ENCODE assay signal across 9 cellular contexts in genomic region chr3:36892457-36893136, GRCh38. TPM values are rescaled to one million over a fixed set of nuclear protein-coding genes. Genes with fewer than 3 reads are reported as not detected.
A peak's percentile ranks its signal among the peaks of the same experiment; 100 is the strongest.
DNase-seq lines count a peak whose midpoint lies in the region; ATAC-seq, FAIRE-seq and TF ChIP-seq lines count a peak whose summit lies in the region.
"Had no signal": no experiment of that assay in that cellular context is flagged by ENCODE, and none has a peak within 500 bp of the region (broad histone marks: within the 10 kb centered on the region; RNA-seq: fewer than 3 reads in every experiment).

No MANE protein-coding gene starts in this region.

- no peak overlapping the region for H2AFZ ChIP-seq in HepG2 (ENCODE audit: low read length)

- no peak overlapping the region for H3K9ac ChIP-seq in HepG2 (ENCODE audit: insufficient read depth, low read depth, low read length)

- H3K9me3 ChIP-seq in heart right ventricle, result no peaks in the 10 kb centered on the region
- H3K9me3 ChIP-seq in right cardiac atrium (ENCODE audit: control insufficient read depth, low read length), result no peaks in the 10 kb centered on the region
- no peaks in the 10 kb centered on the region for H3K9me3 ChIP-seq in HepG2 (ENCODE audit: low read length)
- H3K9me3 ChIP-seq in upper lobe of right lung, result no peaks in the 10 kb centered on the region

- H3K4me1 Mint-ChIP-seq in activated CD8-positive, alpha-beta T cell treated with anti-CD3 and anti-CD28 coated beads, Interleukin-2, amount 10 ng/mL, durations not matched to agents 7 days and 5 days (ENCODE audit: low read depth), result peaks cover 39% of the 10 kb centered on the region

- WGBS in heart right ventricle, 2 donors, result 87 to 92% methylated on average over 12 of the region's 12 CpGs
- 85% methylated on average over 12 of the region's 12 CpGs for WGBS in right cardiac atrium
- 69% methylated on average over 12 of the region's 12 CpGs for WGBS in HepG2 (ENCODE audit: low lambda C conversion rate)

- in situ Hi-C loops in HepG2 (cut with HindIII; ENCODE audit: extremely low pct_ligation_motif_present, low pct_unique_long_range_greater_than_20kb), result no loop called here

- POLR2A ChIA-PET in activated CD8-positive, alpha-beta T cell treated with anti-CD3 and anti-CD28 coated beads, Interleukin-2, amount 10 ng/mL, durations not matched to agents 7 days and 5 days (lab: Charles Lee), result interaction anchor here (0.9 to 1.5 kb wide), 4 partner anchors 15 to 195 kb away, joined by 3 to 7 read pairs (median 4); partner anchors contain the start of genes EPM2AIP1 and TRANK1
- POLR2A ChIA-PET in HepG2 (lab: Yijun Ruan, JAX), result no interaction called here

- peak overlapping the region in 8 of 10 donors; percentile 16 to 80 (median 53) for H3K27ac ChIP-seq in heart right ventricle
- H3K27ac ChIP-seq in right cardiac atrium (ENCODE audit: low read length), result no peak overlapping the region
- H3K27ac ChIP-seq in HepG2 (ENCODE audit: extremely low read length, insufficient read depth, low read length), result no peak overlapping the region
- H3K27ac ChIP-seq in upper lobe of right lung, result peak overlapping the region; percentile 55
- no peak overlapping the region for H3K27ac ChIP-seq in caudate nucleus (ENCODE audit: low read depth, low read length)

- TF ChIP-seq EP300 in HepG2 (IDR thresholded peaks at IDR 0.05; ENCODE audit: low read depth in 2 of 2, low read length in 2 of 2), result no peak
- TF ChIP-seq EP300 in HepG2 (CRISPR knock-in tag; IDR thresholded peaks at IDR 0.05; ENCODE audit: borderline replicate concordance), result no peak

- H3K27me3 Mint-ChIP-seq in activated CD8-positive, alpha-beta T cell treated with anti-CD3 and anti-CD28 coated beads, Interleukin-2, amount 10 ng/mL, durations not matched to agents 7 days and 5 days (ENCODE audit: low read depth), result no peaks in the 10 kb centered on the region
- H3K27me3 Mint-ChIP-seq: type B pancreatic cell had no signal

- no peak for TF ChIP-seq RAD21 in HepG2 (CRISPR knock-in tag; IDR thresholded peaks at IDR 0.05)

- H3K4me3 ChIP-seq in heart right ventricle (no peak overlapping the region), right cardiac atrium (ENCODE audit: low read length) (no peak overlapping the region), HepG2 (replicated peaks in 1 of 3; ENCODE audit: insufficient read depth in 1 of 3, low read depth in 2 of 3, low read length in 3 of 3) (no peak overlapping the region), upper lobe of right lung (no peak overlapping the region)

- no peaks in the 10 kb centered on the region for H3K9me3 Mint-ChIP-seq in activated CD8-positive, alpha-beta T cell treated with anti-CD3 and anti-CD28 coated beads, Interleukin-2, amount 10 ng/mL, durations not matched to agents 7 days and 5 days (ENCODE audit: insufficient read depth)
- H3K9me3 Mint-ChIP-seq: type B pancreatic cell had no signal

- FAIRE-seq in HepG2 (lab: Jason Lieb, UNC), result no peak

- peaks cover 2 to 55% (median 23%) of the 10 kb centered on the region in 9 donors for H3K4me1 ChIP-seq in heart right ventricle
- H3K4me1 ChIP-seq in right cardiac atrium (ENCODE audit: control insufficient read depth, insufficient read depth, low read length), result no peaks in the 10 kb centered on the region
- no peaks in the 10 kb centered on the region for H3K4me1 ChIP-seq in HepG2 (ENCODE audit: insufficient read depth, low read length)
- peaks cover 31% of the 10 kb centered on the region for H3K4me1 ChIP-seq in upper lobe of right lung

- BruUV-seq in HepG2 (replicated peaks; lab: Mats Ljungman, UMichigan), result no TSS peak

- no peaks in the 10 kb centered on the region for H3K79me2 ChIP-seq in HepG2 (ENCODE audit: insufficient read depth, low read length)

- CTCF ChIA-PET in activated CD8-positive, alpha-beta T cell treated with anti-CD3 and anti-CD28 coated beads, Interleukin-2, amount 10 ng/mL, durations not matched to agents 7 days and 5 days (lab: Charles Lee), result interaction anchor here (0.8 to 4.4 kb wide), 9 partner anchors 9 to 100 kb away, joined by 3 to 25 read pairs (median 6); partner anchors contain the start of genes EPM2AIP1 and MLH1
- CTCF ChIA-PET in HepG2 (lab: Yijun Ruan, JAX; ENCODE audit: low intra/inter-chr PET ratio, low total read pairs), result no interaction called here

- H3K4me2 ChIP-seq in HepG2 (ENCODE audit: low read depth, low read length), result no peak overlapping the region

- peaks cover 0 to 78% (median 12%) of the 10 kb centered on the region in 9 donors for H3K36me3 ChIP-seq in heart right ventricle
- H3K36me3 ChIP-seq in HepG2 (replicated peaks in 1 of 2; ENCODE audit: control insufficient read depth in 1 of 2, insufficient read depth in 2 of 2, low read length in 2 of 2), result no peaks in the 10 kb centered on the region
- H3K36me3 ChIP-seq in upper lobe of right lung, result peaks cover 58% of the 10 kb centered on the region

- DNase-seq in heart right ventricle (no peak), right cardiac atrium (no peak), HepG2 (ENCODE audit: low spot score) (no peak), upper lobe of right lung (no peak), NCI-H187 treated with DMSO at 0.1 percent for 48 hours (lab: John Stamatoyannopoulos, UW) (no peak), caudate nucleus (lab: John Stamatoyannopoulos, UW) (no peak)
- DNase-seq in activated CD8-positive, alpha-beta T cell treated with anti-CD3 and anti-CD28 coated beads, Interleukin-2, amount 10 ng/mL, durations not matched to agents 7 days and 5 days, result no peak

- peaks cover 91% of the 10 kb centered on the region for H3K36me3 Mint-ChIP-seq in activated CD8-positive, alpha-beta T cell treated with anti-CD3 and anti-CD28 coated beads, Interleukin-2, amount 10 ng/mL, durations not matched to agents 7 days and 5 days (ENCODE audit: low read depth)

- ATAC-seq in heart right ventricle, result no peak
- no peak for ATAC-seq in right cardiac atrium
- no peak for ATAC-seq in activated CD8-positive, alpha-beta T cell treated with anti-CD3 and anti-CD28 coated beads, Interleukin-2, amount 10 ng/mL, durations not matched to agents 7 days and 5 days
- ATAC-seq in HepG2, result no peak
- no peak for ATAC-seq in upper lobe of right lung
- ATAC-seq in HG02870 (IDR thresholded peaks at IDR 0.05; ENCODE audit: unreplicated experiment), result no peak

- intact Hi-C loops in heart right ventricle (cut with DNase I) (no loop called here), right cardiac atrium (cut with DNase I) (no loop called here), HepG2 (cut with micrococcal nuclease; ENCODE audit: unreplicated experiment) (no loop called here), upper lobe of right lung (cut with DNase I) (no loop called here)

- no peak for TF ChIP-seq CTCF in heart right ventricle (IDR thresholded peaks at IDR 0.05)
- no peak for TF ChIP-seq CTCF in HepG2 (CRISPR knock-in tag; IDR thresholded peaks at IDR 0.05)
- no peak for TF ChIP-seq CTCF in upper lobe of right lung (IDR thresholded peaks at IDR 0.05)

- peak overlapping the region; percentile 72 for H3K27ac Mint-ChIP-seq in activated CD8-positive, alpha-beta T cell treated with anti-CD3 and anti-CD28 coated beads, Interleukin-2, amount 10 ng/mL, durations not matched to agents 7 days and 5 days
- H3K27ac Mint-ChIP-seq: type B pancreatic cell had no signal

- no peaks in the 10 kb centered on the region for H3K27me3 ChIP-seq in heart right ventricle
- H3K27me3 ChIP-seq in right cardiac atrium (ENCODE audit: control insufficient read depth, insufficient read depth), result no peaks in the 10 kb centered on the region
- no peaks in the 10 kb centered on the region for H3K27me3 ChIP-seq in HepG2 (ENCODE audit: control insufficient read depth in 1 of 2, insufficient read depth in 2 of 2, low read length in 2 of 2)
- no peaks in the 10 kb centered on the region for H3K27me3 ChIP-seq in upper lobe of right lung

- no peaks in the 10 kb centered on the region for H4K20me1 ChIP-seq in HepG2 (ENCODE audit: insufficient read depth, low read length)

- TF ChIP-seq POLR2A in HepG2 (IDR thresholded peaks at IDR 0.05; ENCODE audit: insufficient read depth in 1 of 2, low read depth in 2 of 2, low read length in 2 of 2), result no peak

- no peak overlapping the region for H3K4me3 Mint-ChIP-seq in activated CD8-positive, alpha-beta T cell treated with anti-CD3 and anti-CD28 coated beads, Interleukin-2, amount 10 ng/mL, durations not matched to agents 7 days and 5 days
- H3K4me3 Mint-ChIP-seq: type B pancreatic cell had no signal

TF ChIP-seq in HepG2, 621 proteins besides CTCF, POLR2A, EP300 and RAD21 (continues in another document):
- TF ChIP-seq DNMT3B (CRISPR knock-in tag; conservative IDR thresholded peaks at IDR 0.05) (no peak), MAFK (conservative IDR thresholded peaks at IDR 0.05 in 1 of 2, IDR thresholded peaks at IDR 0.05 in 1 of 2; ENCODE audit: low read length in 2 of 2) (peak; percentile 92 to 96)

RNA-seq across cellular contexts. Expression of gene TRANK1, which starts 52.3 kb away (rescaled TPM):
- total RNA-seq in heart right ventricle (10 to 100 TPM in 1 of 10 donors, 1 to 10 TPM in 9; 2.5 to 20.8 (median 5.3) TPM), right cardiac atrium (10 to 100 TPM in 3 of 4 donors, 1 to 10 TPM in 1; 7.9 to 13.2 (median 12.0) TPM), HepG2 (2016; rRNA removed; fragmentation: Illumina TruSeq; extraction: Trizol) (0.13 and 0.67 TPM in 2 replicates), upper lobe of right lung (38.5 TPM)
- polyA plus RNA-seq in heart right ventricle (1 to 10 TPM; 1.3 to 3.6 TPM), right cardiac atrium (4.6 TPM), HepG2 (2011; rRNA removed) (0.32 and 0.33 TPM in 2 replicates)
- total RNA-seq in activated CD8-positive, alpha-beta T cell treated with anti-CD3 and anti-CD28 coated beads, Interleukin-2, amount 10 ng/mL, durations not matched to agents 7 days and 5 days, result 10 to 100 TPM; 49.3 to 52.3 TPM
- total RNA-seq in HepG2 (2016; cell fraction: cytosol; rRNA removed; fragmentation: Illumina TruSeq; extraction: Trizol; ENCODE audit: low read depth), result 0.26 TPM in 1 of 2 replicates, not detected in the other
- 0.11 and 0.52 TPM in 2 replicates for total RNA-seq in HepG2 (2016; cell fraction: insoluble cytoplasmic fraction; rRNA removed; fragmentation: Illumina TruSeq; extraction: Trizol)
- total RNA-seq in HepG2 (2016; cell fraction: membrane; rRNA removed; fragmentation: Illumina TruSeq; extraction: Trizol), result 0.14 and 0.34 TPM in 2 replicates
- 0.19 and 1.2 TPM in 2 replicates for total RNA-seq in HepG2 (2016; cell fraction: nucleus; rRNA removed; fragmentation: Illumina TruSeq; extraction: Trizol)
- polyA plus RNA-seq in HepG2 (2011; cell fraction: cytosol; rRNA removed), result 0.11 and 0.22 TPM in 2 replicates
- 0.78 and 1.3 TPM in 2 replicates for polyA plus RNA-seq in HepG2 (2011; cell fraction: nucleus; rRNA removed)
- polyA plus RNA-seq in HepG2 (2012), result 0.68 and 1.0 TPM in 2 replicates
- polyA plus RNA-seq in HepG2 (2016; cell fraction: cytosol; fragmentation: Illumina TruSeq; extraction: Trizol; ENCODE audit: low read depth), result not detected in 2 replicates
- 0.15 and 0.17 TPM in 2 replicates for polyA plus RNA-seq in HepG2 (2016; cell fraction: insoluble cytoplasmic fraction; fragmentation: Illumina TruSeq; extraction: Trizol; ENCODE audit: low read depth)
- polyA plus RNA-seq in HepG2 (2016; cell fraction: membrane; fragmentation: Illumina TruSeq; extraction: Trizol; ENCODE audit: low read depth), result not detected in 2 replicates
- 0.15 and 0.17 TPM in 2 replicates for polyA plus RNA-seq in HepG2 (2016; cell fraction: nucleus; fragmentation: Illumina TruSeq; extraction: Trizol; ENCODE audit: insufficient read depth, low read depth)
- 0.28 and 10.7 TPM in 2 replicates for polyA minus RNA-seq in HepG2 (2011; rRNA and poly(A)+ RNA removed; ENCODE audit: low replicate concordance)
- polyA minus RNA-seq in HepG2 (2011; cell fraction: cytosol; rRNA and poly(A)+ RNA removed), result 0.26 and 0.79 TPM in 2 replicates
- 1.6 and 3.0 TPM in 2 replicates for polyA minus RNA-seq in HepG2 (2011; cell fraction: nucleus; rRNA and poly(A)+ RNA removed)

Comparison
In these comparisons a context has a peak if more than half of its experiments do, and no peak if none do; other contexts are left out.
1. H3K27ac ChIP-seq: peak in heart right ventricle (8 of 10) and upper lobe of right lung (single experiment); none in right cardiac atrium (single experiment), HepG2 (single experiment) and caudate nucleus (single experiment).